Comparison of ENCODE assay signal across 16 cellular contexts in genomic region chr11:113192121-113192925, GRCh38.
DNase-seq lines count a peak whose midpoint lies in the region; ATAC-seq and TF ChIP-seq lines count a peak whose summit lies in the region.
"Had no signal": no experiment of that assay in that cellular context is flagged by ENCODE, and none has a peak within 500 bp of the region (broad histone marks: within the 10 kb centered on the region; RNA-seq: fewer than 3 reads in every experiment).

No MANE protein-coding gene starts in this region.

- H4K20me1 ChIP-seq in SK-N-SH (ENCODE audit: insufficient read depth) (no peaks in the 10 kb centered on the region), hepatocyte (ENCODE audit: insufficient read depth, poor library complexity, severe bottlenecking) (no peaks in the 10 kb centered on the region)

- CTCF ChIA-PET in SK-N-SH (lab: Yijun Ruan, JAX) (interaction anchor here (0.6 to 2.3 kb wide), 9 partner anchors 10 to 230 kb away, joined by 3 to 8 read pairs (median 3); no protein-coding TSS in a partner anchor), RWPE1 (lab: Yijun Ruan, JAX) (no interaction called here)

- H3K9me2 ChIP-seq in SK-N-SH: no peaks in the 10 kb centered on the region
- H3K9me2 ChIP-seq in hepatocyte (replicated peaks; ENCODE audit: insufficient read depth): no peaks in the 10 kb centered on the region

- H2AFZ ChIP-seq in SK-N-SH (ENCODE audit: low read depth) (no peak overlapping the region), hepatocyte (no peak overlapping the region)

- peaks cover 14 to 50% of the 10 kb centered on the region in 2 experiments; a peak in 3 of 4 replicates for H3K4me1 ChIP-seq in SK-N-SH (ENCODE audit: control insufficient read depth in 1 of 2, insufficient read depth in 2 of 2, low read depth in 1 of 2, low read length in 1 of 2)
- H3K4me1 ChIP-seq in hepatocyte (ENCODE audit: insufficient read depth): peaks cover 29% of the 10 kb centered on the region
- H3K4me1 ChIP-seq: thyroid gland had no signal

- 53% methylated on average over 8 of the region's 8 CpGs for WGBS in SK-N-SH (ENCODE audit: low lambda C conversion rate)
- WGBS in hepatocyte (ENCODE audit: low lambda C conversion rate, missing lambda C conversion rate): 22% methylated on average over 8 of the region's 8 CpGs

- H3K4me2 ChIP-seq in SK-N-SH (no peak overlapping the region), hepatocyte (peak overlapping the region; percentile 5)

- H3K36me3 ChIP-seq in SK-N-SH (replicated peaks in 1 of 2; ENCODE audit: control insufficient read depth in 1 of 2, insufficient read depth in 2 of 2, low read length in 1 of 2) (no peaks in the 10 kb centered on the region), hepatocyte (replicated peaks; ENCODE audit: insufficient read depth, low read depth) (no peaks in the 10 kb centered on the region)
- H3K36me3 ChIP-seq: thyroid gland had no signal

- H3K79me2 ChIP-seq in SK-N-SH (ENCODE audit: insufficient read depth) (no peaks in the 10 kb centered on the region), hepatocyte (no peaks in the 10 kb centered on the region)

- TF ChIP-seq RAD21 in SK-N-SH (IDR thresholded peaks at IDR 0.05; ENCODE audit: low read length): no peak; the same call in 1 of the 2 replicates

- POLR2A ChIA-PET in SK-N-SH (lab: Yijun Ruan, JAX) (interaction anchor here (2.4 kb wide), 1 partner anchor 19 kb away, joined by 8 read pairs; no protein-coding TSS in a partner anchor), RWPE1 (lab: Yijun Ruan, JAX; ENCODE audit: low non-redundant PET) (no interaction called here)

- TF ChIP-seq CTCF in SK-N-SH (IDR thresholded peaks at IDR 0.05) (no peak), hepatocyte (IDR thresholded peaks at IDR 0.05; ENCODE audit: poor library complexity) (no peak), RWPE1 (conservative IDR thresholded peaks at IDR 0.05; ENCODE audit: low read depth) (no peak)

- H3K4me3 ChIP-seq in SK-N-SH (ENCODE audit: low read depth in 2 of 2, low read length in 1 of 2) (no peak overlapping the region), hepatocyte (no peak overlapping the region)
- H3K4me3 ChIP-seq: thyroid gland had no signal

- TF ChIP-seq EP300 in SK-N-SH (IDR thresholded peaks at IDR 0.05; ENCODE audit: borderline replicate concordance in 1 of 2, low read depth in 1 of 2, low read length in 1 of 2): peak in 1 of 2 experiments; percentile 78; a peak in 2 of 4 replicates

- H3K9me3 ChIP-seq in SK-N-SH (no peaks in the 10 kb centered on the region), hepatocyte (ENCODE audit: low read depth) (no peaks in the 10 kb centered on the region)
- H3K9me3 ChIP-seq: thyroid gland had no signal

- ATAC-seq in HG02678 (IDR thresholded peaks at IDR 0.05; ENCODE audit: unreplicated experiment): no peak
- ATAC-seq: HepG2 had no signal

- no peak overlapping the region for H3K9ac ChIP-seq in SK-N-SH

- H3K27ac ChIP-seq in SK-N-SH (ENCODE audit: low read depth in 2 of 2, low read length in 1 of 2) (peak overlapping the region in 1 of 2 experiments; percentile 94; a peak in 2 of 4 replicates), hepatocyte (peak overlapping the region; percentile 4), substantia nigra (ENCODE audit: low read depth, low read length, poor library complexity, severe bottlenecking) (peak overlapping the region; percentile 24), RWPE1 (no peak overlapping the region)
- H3K27ac ChIP-seq: epithelial cell of prostate, thyroid gland had no signal

- DNase-seq in NCI-H146 treated with DMSO at 0.1 percent for 48 hours (lab: John Stamatoyannopoulos, UW; ENCODE audit: unreplicated experiment): peak; percentile 72
- DNase-seq in SK-N-SH: peak; percentile 45
- no peak for DNase-seq in hepatocyte (ENCODE audit: low spot score)
- DNase-seq in substantia nigra (lab: John Stamatoyannopoulos, UW): no peak
- no peak for DNase-seq in RWPE1 (ENCODE audit: low spot score)
- DNase-seq in activated CD8-positive, alpha-beta memory T cell treated with anti-CD3 and anti-CD28 coated beads for 24 hours: no peak
- DNase-seq: activated CD4-positive, CD25-positive, alpha-beta regulatory T cell; amniotic stem cell; cortex of kidney; HFFc6; MM.1S; stimulated activated CD4-positive, alpha-beta T cell treated with anti-CD3 and anti-CD28 coated beads, Interleukin-4, amount 100 ng/mL, for 4 hours; thyroid gland had no signal

- H3K27me3 ChIP-seq in SK-N-SH (ENCODE audit: insufficient read depth) (no peaks in the 10 kb centered on the region), hepatocyte (no peaks in the 10 kb centered on the region)
- H3K27me3 ChIP-seq: thyroid gland had no signal

- no peaks in the 10 kb centered on the region for H3F3A ChIP-seq in SK-N-SH (replicated peaks; ENCODE audit: insufficient read depth)

TF ChIP-seq in SK-N-SH, 30 proteins besides CTCF, POLR2A, EP300 and RAD21 (continues in another document):
- TF ChIP-seq MXI1 (IDR thresholded peaks at IDR 0.05; ENCODE audit: low read depth, low read length) (no peak), REST (IDR thresholded peaks at IDR 0.05; ENCODE audit: low read depth, low read length) (no peak), IRF3 (IDR thresholded peaks at IDR 0.05; ENCODE audit: low read depth, low read length) (no peak), NFIC (IDR thresholded peaks at IDR 0.05; ENCODE audit: borderline replicate concordance) (peak; percentile 25; the same call in 1 of the 2 replicates), POLR2AphosphoS5 (IDR thresholded peaks at IDR 0.05; ENCODE audit: low read depth, low read length) (no peak), MEF2A (IDR thresholded peaks at IDR 0.05; ENCODE audit: borderline replicate concordance, low read depth) (no peak), TEAD4 (IDR thresholded peaks at IDR 0.05; ENCODE audit: borderline replicate concordance, insufficient read depth) (no peak), SMC3 (IDR thresholded peaks at IDR 0.05; ENCODE audit: low read depth, low read length) (no peak), TCF12 (IDR thresholded peaks at IDR 0.05) (peak; percentile 56), TAF1 (IDR thresholded peaks at IDR 0.05; ENCODE audit: borderline replicate concordance, low read depth, low read length) (no peak), FOXM1 (IDR thresholded peaks at IDR 0.05; ENCODE audit: low read depth) (no peak)
- TF ChIP-seq, protein P1, sequence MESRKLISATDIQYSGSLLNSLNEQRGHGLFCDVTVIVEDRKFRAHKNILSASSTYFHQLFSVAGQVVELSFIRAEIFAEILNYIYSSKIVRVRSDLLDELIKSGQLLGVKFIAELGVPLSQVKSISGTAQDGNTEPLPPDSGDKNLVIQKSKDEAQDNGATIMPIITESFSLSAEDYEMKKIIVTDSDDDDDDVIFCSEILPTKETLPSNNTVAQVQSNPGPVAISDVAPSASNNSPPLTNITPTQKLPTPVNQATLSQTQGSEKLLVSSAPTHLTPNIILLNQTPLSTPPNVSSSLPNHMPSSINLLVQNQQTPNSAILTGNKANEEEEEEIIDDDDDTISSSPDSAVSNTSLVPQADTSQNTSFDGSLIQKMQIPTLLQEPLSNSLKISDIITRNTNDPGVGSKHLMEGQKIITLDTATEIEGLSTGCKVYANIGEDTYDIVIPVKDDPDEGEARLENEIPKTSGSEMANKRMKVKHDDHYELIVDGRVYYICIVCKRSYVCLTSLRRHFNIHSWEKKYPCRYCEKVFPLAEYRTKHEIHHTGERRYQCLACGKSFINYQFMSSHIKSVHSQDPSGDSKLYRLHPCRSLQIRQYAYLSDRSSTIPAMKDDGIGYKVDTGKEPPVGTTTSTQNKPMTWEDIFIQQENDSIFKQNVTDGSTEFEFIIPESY (IDR thresholded peaks at IDR 0.05; ENCODE audit: borderline replicate concordance, low read depth): no peak
- TF ChIP-seq, protein P2, sequence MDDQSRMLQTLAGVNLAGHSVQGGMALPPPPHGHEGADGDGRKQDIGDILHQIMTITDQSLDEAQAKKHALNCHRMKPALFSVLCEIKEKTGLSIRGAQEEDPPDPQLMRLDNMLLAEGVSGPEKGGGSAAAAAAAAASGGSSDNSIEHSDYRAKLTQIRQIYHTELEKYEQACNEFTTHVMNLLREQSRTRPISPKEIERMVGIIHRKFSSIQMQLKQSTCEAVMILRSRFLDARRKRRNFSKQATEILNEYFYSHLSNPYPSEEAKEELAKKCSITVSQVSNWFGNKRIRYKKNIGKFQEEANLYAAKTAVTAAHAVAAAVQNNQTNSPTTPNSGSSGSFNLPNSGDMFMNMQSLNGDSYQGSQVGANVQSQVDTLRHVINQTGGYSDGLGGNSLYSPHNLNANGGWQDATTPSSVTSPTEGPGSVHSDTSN (IDR thresholded peaks at IDR 0.05): peak; percentile 40; the same call in 1 of the 2 replicates

Comparison
In these comparisons a context has a peak if more than half of its experiments do, and no peak if none do; other contexts are left out.
1. DNase-seq: peak in NCI-H146 treated with DMSO at 0.1 percent for 48 hours (single experiment) and SK-N-SH (single experiment); none in hepatocyte (single experiment), substantia nigra (0 of 49), RWPE1 (single experiment) and activated CD8-positive, alpha-beta memory T cell treated with anti-CD3 and anti-CD28 coated beads for 24 hours (single experiment).